ENCODE assay signal across 8 cellular contexts in the genomic region with DNA sequence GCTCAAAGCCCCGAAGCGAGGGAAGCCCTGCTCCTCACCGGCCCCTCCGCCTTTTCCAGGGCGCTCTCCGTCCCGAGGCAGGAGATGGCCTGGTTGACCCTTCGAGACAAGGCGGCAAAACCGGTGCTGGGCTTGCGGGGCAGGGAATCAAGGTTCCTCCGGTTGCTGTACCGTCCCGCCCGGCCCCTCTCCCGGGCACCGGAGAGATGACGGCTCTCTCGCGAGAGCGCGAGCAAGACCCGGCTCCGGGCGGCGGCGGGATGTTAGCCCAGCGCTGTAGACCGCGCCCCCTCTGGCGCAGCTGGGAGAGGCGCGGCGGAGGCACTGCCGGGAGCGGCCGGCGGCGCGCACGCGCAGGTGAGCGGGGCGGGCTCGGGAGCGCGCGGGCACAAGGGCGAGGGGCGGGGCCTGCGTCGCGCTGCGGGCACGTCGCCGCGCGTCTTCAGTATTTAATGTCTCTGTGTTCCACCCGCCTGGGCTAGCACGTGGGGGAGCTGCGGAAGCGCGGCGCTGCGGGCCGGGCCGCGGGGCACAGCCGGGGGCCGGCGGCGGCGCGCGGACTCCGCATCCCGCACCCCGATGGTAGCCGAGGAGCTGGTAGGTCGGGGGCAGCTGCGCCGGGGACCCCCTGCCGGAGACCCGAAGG. TPM values are rescaled to one million over a fixed set of nuclear protein-coding genes. Genes with fewer than 3 reads are reported as not detected.
DNase-seq lines count a peak whose midpoint lies in the region; ATAC-seq and TF ChIP-seq lines count a peak whose summit lies in the region.

A gene with protein sequence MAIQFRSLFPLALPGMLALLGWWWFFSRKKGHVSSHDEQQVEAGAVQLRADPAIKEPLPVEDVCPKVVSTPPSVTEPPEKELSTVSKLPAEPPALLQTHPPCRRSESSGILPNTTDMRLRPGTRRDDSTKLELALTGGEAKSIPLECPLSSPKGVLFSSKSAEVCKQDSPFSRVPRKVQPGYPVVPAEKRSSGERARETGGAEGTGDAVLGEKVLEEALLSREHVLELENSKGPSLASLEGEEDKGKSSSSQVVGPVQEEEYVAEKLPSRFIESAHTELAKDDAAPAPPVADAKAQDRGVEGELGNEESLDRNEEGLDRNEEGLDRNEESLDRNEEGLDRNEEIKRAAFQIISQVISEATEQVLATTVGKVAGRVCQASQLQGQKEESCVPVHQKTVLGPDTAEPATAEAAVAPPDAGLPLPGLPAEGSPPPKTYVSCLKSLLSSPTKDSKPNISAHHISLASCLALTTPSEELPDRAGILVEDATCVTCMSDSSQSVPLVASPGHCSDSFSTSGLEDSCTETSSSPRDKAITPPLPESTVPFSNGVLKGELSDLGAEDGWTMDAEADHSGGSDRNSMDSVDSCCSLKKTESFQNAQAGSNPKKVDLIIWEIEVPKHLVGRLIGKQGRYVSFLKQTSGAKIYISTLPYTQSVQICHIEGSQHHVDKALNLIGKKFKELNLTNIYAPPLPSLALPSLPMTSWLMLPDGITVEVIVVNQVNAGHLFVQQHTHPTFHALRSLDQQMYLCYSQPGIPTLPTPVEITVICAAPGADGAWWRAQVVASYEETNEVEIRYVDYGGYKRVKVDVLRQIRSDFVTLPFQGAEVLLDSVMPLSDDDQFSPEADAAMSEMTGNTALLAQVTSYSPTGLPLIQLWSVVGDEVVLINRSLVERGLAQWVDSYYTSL (plus strand): TSS at position 445 of the 646 bp plus-strand sequence. CDS start 20,219 bp downstream, outside the sequence.

- intact Hi-C loops in heart left ventricle (cut with DNase I) (loop anchor here in 3 of 10 donors (1.0 to 10.0 kb wide), 4 partner anchors 52 to 80 kb away; no protein-coding TSS in a partner anchor), posterior vena cava (cut with DNase I) (no loop called here)

- TF ChIP-seq CTCF in GM13977 (IDR thresholded peaks at IDR 0.05; ENCODE audit: extremely low read depth, insufficient read depth, missing control alignments) (peak; percentile 63), heart left ventricle (IDR thresholded peaks at IDR 0.05) (peak in 11 of 12 donors; percentile 10 to 49 (median 30)), upper lobe of left lung (IDR thresholded peaks at IDR 0.05) (peak in 5 of 6 experiments; percentile 32 to 79 (median 54))

- H3K4me1 ChIP-seq in heart left ventricle, result peaks cover 0 to 51% (median 27%) of the 10 kb centered on the region in 12 donors
- peaks cover 0 to 48% (median 14%) of the 10 kb centered on the region in 4 donors for H3K4me1 ChIP-seq in upper lobe of left lung

- H3K4me1 Mint-ChIP-seq in T-cell, result peaks cover 28 to 35% (median 32%) of the 10 kb centered on the region in 3 donors

- H3K27ac ChIP-seq in adipose tissue (ENCODE audit: low read depth, low read length) (no peak within 1 kb of the TSS), heart left ventricle (peak within 1 kb of the TSS; percentile 83 to 99 (median 95)), upper lobe of left lung (peak within 1 kb of the TSS; percentile 94 to 98 (median 96))

- H3K36me3 ChIP-seq in heart left ventricle, result no peaks in the 10 kb centered on the region
- no peaks in the 10 kb centered on the region for H3K36me3 ChIP-seq in upper lobe of left lung

- H3K9me3 ChIP-seq in heart left ventricle (no peaks in the 10 kb centered on the region), upper lobe of left lung (no peaks in the 10 kb centered on the region)

- DNase-seq in GM13977 (ENCODE audit: low spot score) (peak; percentile 99), NCI-H146 (lab: John Stamatoyannopoulos, UW) (peak; percentile 95), T-cell (peak; percentile 86 to 96 (median 93)), heart left ventricle (peak; percentile 96 to 99 (median 97)), posterior vena cava (ENCODE audit: low spot score) (peak; percentile 98), upper lobe of left lung (peak; percentile 98 to 99)

- peak within 1 kb of the TSS; percentile 87 to 91 (median 89) for H3K4me3 Mint-ChIP-seq in T-cell

- H3K27me3 ChIP-seq in heart left ventricle, result no peaks in the 10 kb centered on the region
- no peaks in the 10 kb centered on the region for H3K27me3 ChIP-seq in upper lobe of left lung

- ATAC-seq in HG02870 (IDR thresholded peaks at IDR 0.05; ENCODE audit: unreplicated experiment) (peak; percentile 86), T-cell (replicated peaks in 1 of 4) (peak; percentile 88 to 90 (median 89)), heart left ventricle (peak; percentile 89 to 95 (median 92)), upper lobe of left lung (ENCODE audit: low FRiP score in 2 of 2) (peak; percentile 96 to 98)

- POLR2A ChIA-PET in T-cell (lab: Charles Lee), result interaction anchor here in 1 of 2 donors (0.6 kb wide), 2 partner anchors 171 to 172 kb away, joined by 3 to 5 read pairs; partner anchors contain the start of gene MSI2

- no peaks in the 10 kb centered on the region for H3K36me3 Mint-ChIP-seq in T-cell

- CTCF ChIA-PET in T-cell (lab: Charles Lee), result interaction anchor here (0.6 to 0.7 kb wide), 2 partner anchors 15 to 74 kb away, joined by 3 to 8 read pairs; no protein-coding TSS in a partner anchor

- H3K9me3 Mint-ChIP-seq in T-cell, result no peaks in the 10 kb centered on the region

- in situ Hi-C loops in GM13977 (cut with MboI; ENCODE audit: low pct_unique_long_range_greater_than_20kb, low sequenced_read_pairs, unreplicated experiment), result no loop called here

- H3K4me3 ChIP-seq in heart left ventricle (peak within 1 kb of the TSS; percentile 63 to 98 (median 78)), upper lobe of left lung (peak within 1 kb of the TSS; percentile 51 to 96 (median 93))

- peak; percentile 31 to 95 for TF ChIP-seq POLR2A in heart left ventricle (IDR thresholded peaks at IDR 0.05)
- TF ChIP-seq POLR2A in upper lobe of left lung (IDR thresholded peaks at IDR 0.05), result peak in 3 of 4 donors; percentile 84 to 98 (median 88)

- 0% methylated on average over 53 to 85 of the region's 85 CpGs for WGBS in adipose tissue, 3 donors
- 0 to 1% (median 0%) methylated on average over 11 to 85 of the region's 85 CpGs for WGBS in heart left ventricle, 4 donors
- 0 to 1% methylated on average over 7 to 11 of the region's 85 CpGs for WGBS in upper lobe of left lung, 2 donors

- no peaks in the 10 kb centered on the region for H3K27me3 Mint-ChIP-seq in T-cell

- peak within 1 kb of the TSS; percentile 88 to 92 for H3K27ac Mint-ChIP-seq in T-cell

- TF ChIP-seq EP300 in upper lobe of left lung (IDR thresholded peaks at IDR 0.05), result no peak

RNA-seq across cellular contexts. Expression of the gene that starts here (rescaled TPM):
- 10 to 100 TPM; 28.9 to 42.5 (median 35.6) TPM for total RNA-seq in T-cell
- 10 to 100 TPM; 10.6 to 49.3 (median 23.9) TPM for polyA plus RNA-seq in adipose tissue
- 100 to 1,000 TPM in 8 of 9 donors, 10 to 100 TPM in 1; 77.4 to 240 (median 133) TPM for total RNA-seq in heart left ventricle
- polyA plus RNA-seq in heart left ventricle, result 10 to 100 TPM; 55.8 to 63.4 TPM
- 10 to 100 TPM; 57.1 to 57.8 TPM for total RNA-seq in posterior vena cava
- total RNA-seq in upper lobe of left lung, result 100 to 1,000 TPM in 1 of 6 donors, 10 to 100 TPM in 5; 51.2 to 147 (median 79.4) TPM
